8 cellular contexts compared by ENCODE assay signal in genomic region chr9:15510789-15511575, GRCh38. TPM values are rescaled to one million over a fixed set of nuclear protein-coding genes. Genes with fewer than 3 reads are reported as not detected.
DNase-seq lines count a peak whose midpoint lies in the region; ATAC-seq, FAIRE-seq and TF ChIP-seq lines count a peak whose summit lies in the region.

PSIP1 (minus strand) TSS chr9:15510970; CDS start chr9:15510188, 782 bp downstream.

- H3K79me2 ChIP-seq in ACC112 (ENCODE audit: control insufficient read depth, insufficient read depth, low read length, unreplicated experiment): peaks cover 26% of the 10 kb centered on the region

- H3K27me3 ChIP-seq in ACC112 (ENCODE audit: insufficient read depth, low read length) (no peaks in the 10 kb centered on the region), small intestine (ENCODE audit: control insufficient read depth in 2 of 2, insufficient read depth in 2 of 2, low read length in 2 of 2) (no peaks in the 10 kb centered on the region)

- peak; percentile 88 for DNase-seq in NCI-H2171 treated with DMSO at 0.1 percent for 48 hours (lab: John Stamatoyannopoulos, UW)
- DNase-seq in T47D (ENCODE audit: low read depth in 1 of 2, low spot score in 1 of 2): peak; percentile 21 to 83
- peak; percentile 78 for DNase-seq in iPS-NIHi11 (ENCODE audit: low spot score)
- DNase-seq in small intestine: peak; percentile 78

- 0% methylated on average over 69 to 72 of the region's 72 CpGs for WGBS in small intestine, 3 donors

- peak within 1 kb of the TSS; percentile 92 for H3K27ac ChIP-seq in ACC112 (ENCODE audit: low read depth, low read length)
- H3K27ac ChIP-seq in VCaP: peak within 1 kb of the TSS; percentile 99
- H3K27ac ChIP-seq in small intestine (ENCODE audit: low read depth in 1 of 2, low read length in 1 of 2): peak within 1 kb of the TSS; percentile 82 to 100

- H2AFZ ChIP-seq in ACC112 (ENCODE audit: low read length, unreplicated experiment): peak within 1 kb of the TSS; percentile 96

- ATAC-seq in GM18870 (IDR thresholded peaks at IDR 0.05; ENCODE audit: unreplicated experiment): peak; percentile 88
- peak; percentile 83 for ATAC-seq in HG03108 (IDR thresholded peaks at IDR 0.05; ENCODE audit: unreplicated experiment)

- no peak for TF ChIP-seq CTCF in VCaP (conservative IDR thresholded peaks at IDR 0.05)

- no peak for FAIRE-seq in small intestine (lab: Jason Lieb, UNC)

- H3K4me3 ChIP-seq in ACC112 (ENCODE audit: low read depth, low read length): peak within 1 kb of the TSS; percentile 97
- H3K4me3 ChIP-seq in small intestine (ENCODE audit: low read depth in 1 of 2, low read length in 2 of 2): peak within 1 kb of the TSS; percentile 84 to 86

- in situ Hi-C loops in T47D (cut with HindIII; ENCODE audit: low pct_unique_long_range_greater_than_20kb, low sequenced_read_pairs): no loop called here

- H3K9me3 ChIP-seq in small intestine (ENCODE audit: control insufficient read depth, low read depth): no peaks in the 10 kb centered on the region

- peaks cover 7% of the 10 kb centered on the region for H3K36me3 ChIP-seq in ACC112 (ENCODE audit: insufficient read depth, low read length)
- H3K36me3 ChIP-seq in small intestine (ENCODE audit: control insufficient read depth in 2 of 2, insufficient read depth in 2 of 2, low read length in 2 of 2): no peaks in the 10 kb centered on the region

- H3K4me1 ChIP-seq in ACC112 (ENCODE audit: control insufficient read depth, insufficient read depth, low read length, unreplicated experiment) (peaks cover 14% of the 10 kb centered on the region), small intestine (ENCODE audit: control insufficient read depth in 2 of 2, insufficient read depth in 1 of 2, low read depth in 1 of 2, low read length in 1 of 2) (no peaks in the 10 kb centered on the region)

RNA-seq across cellular contexts. Expression of gene PSIP1, which starts in this region (rescaled TPM):
- 10 to 100 TPM; 10.1 to 31.1 (median 19.5) TPM for polyA plus RNA-seq in small intestine

Comparison
In these comparisons a context has a peak if more than half of its experiments do, and no peak if none do; other contexts are left out.
1. Peak in every context shown above with its lines: DNase-seq, ATAC-seq, H3K4me3 ChIP-seq and H3K27ac ChIP-seq.